ENCODE assay signal across 8 cellular contexts in genomic region chr3:136250862-136251460, GRCh38. TPM values are rescaled to one million over a fixed set of nuclear protein-coding genes. Genes with fewer than 3 reads are reported as not detected.
DNase-seq lines count a peak whose midpoint lies in the region; ATAC-seq and TF ChIP-seq lines count a peak whose summit lies in the region.

No MANE protein-coding gene starts in this region.

- peaks cover 25% of the 10 kb centered on the region for H3K4me1 Mint-ChIP-seq in activated T-helper 1 cell treated with anti-CD3 and anti-CD28 coated beads, Interleukin-12 subunit alpha, Interleukin-12 subunit beta, Interleukin-2, Interleukin-4 antibody, amounts not matched to agents 30 ng/mL and 10 ng/mL and 1 ng/mL, durations not matched to agents 14 hours and 24 hours and 36 hours (ENCODE audit: low read depth)
- peaks cover 20 to 34% of the 10 kb centered on the region in 2 donors for H3K4me1 Mint-ChIP-seq in natural killer cell

- H3K27me3 ChIP-seq in upper lobe of right lung, result no peaks in the 10 kb centered on the region

- peaks cover under 1% of the 10 kb centered on the region for H3K36me3 ChIP-seq in upper lobe of right lung

- H3K4me1 ChIP-seq in upper lobe of right lung, result peaks cover 14% of the 10 kb centered on the region

- peak; percentile 30 for ATAC-seq in HG03280 (IDR thresholded peaks at IDR 0.05; ENCODE audit: unreplicated experiment)
- no peak for ATAC-seq in natural killer cell
- peak; percentile 48 for ATAC-seq in upper lobe of right lung

- H3K36me3 Mint-ChIP-seq in activated T-helper 1 cell treated with anti-CD3 and anti-CD28 coated beads, Interleukin-12 subunit alpha, Interleukin-12 subunit beta, Interleukin-2, Interleukin-4 antibody, amounts not matched to agents 30 ng/mL and 10 ng/mL and 1 ng/mL, durations not matched to agents 14 hours and 24 hours and 36 hours (ENCODE audit: low read depth), result peaks cover 6% of the 10 kb centered on the region
- H3K36me3 Mint-ChIP-seq in natural killer cell, result no peaks in the 10 kb centered on the region

- H3K9me3 ChIP-seq in upper lobe of right lung, result no peaks in the 10 kb centered on the region

- intact Hi-C loops in activated T-helper 1 cell treated with anti-CD3 and anti-CD28 coated beads, Interleukin-12 subunit alpha, Interleukin-12 subunit beta, Interleukin-2, Interleukin-4 antibody, amounts not matched to agents 30 ng/mL and 10 ng/mL and 1 ng/mL, durations not matched to agents 14 hours and 24 hours and 36 hours (cut with micrococcal nuclease), result loop anchor here (1.0 to 5.0 kb wide), 8 partner anchors 55 to 1765 kb away; partner anchors contain the start of genes CEP63, MSL2, NCK1 and STAG1
- intact Hi-C loops in natural killer cell (cut with micrococcal nuclease), result loop anchor here (1.0 to 2.0 kb wide), 5 partner anchors 54 to 612 kb away; partner anchors contain the start of genes NCK1 and STAG1
- intact Hi-C loops in upper lobe of right lung (cut with DNase I), result no loop called here

- peak overlapping the region; percentile 68 for H3K4me3 ChIP-seq in GM12864 (ENCODE audit: low read depth, low read length)
- peak overlapping the region; percentile 73 for H3K4me3 ChIP-seq in fibroblast of villous mesenchyme (ENCODE audit: low read depth, low read length)
- peak overlapping the region; percentile 80 for H3K4me3 ChIP-seq in upper lobe of right lung

- peak overlapping the region; percentile 95 for H3K27ac ChIP-seq in upper lobe of right lung

- no peaks in the 10 kb centered on the region for H3K27me3 Mint-ChIP-seq in activated T-helper 1 cell treated with anti-CD3 and anti-CD28 coated beads, Interleukin-12 subunit alpha, Interleukin-12 subunit beta, Interleukin-2, Interleukin-4 antibody, amounts not matched to agents 30 ng/mL and 10 ng/mL and 1 ng/mL, durations not matched to agents 14 hours and 24 hours and 36 hours (ENCODE audit: insufficient read depth)
- H3K27me3 Mint-ChIP-seq in natural killer cell (ENCODE audit: low read depth in 2 of 2), result no peaks in the 10 kb centered on the region

- DNase-seq in GM12864 (ENCODE audit: low read depth), result no peak
- DNase-seq in NCI-H82 treated with DMSO at 0.1 percent for 48 hours (lab: John Stamatoyannopoulos, UW; ENCODE audit: unreplicated experiment), result peak; percentile 38
- peak; percentile 1 for DNase-seq in activated T-helper 1 cell treated with anti-CD3 and anti-CD28 coated beads, Interleukin-12 subunit alpha, Interleukin-12 subunit beta, Interleukin-2, Interleukin-4 antibody, amounts not matched to agents 30 ng/mL and 10 ng/mL and 1 ng/mL, durations not matched to agents 14 hours and 24 hours and 36 hours (ENCODE audit: low spot score)
- peak; percentile 58 for DNase-seq in fibroblast of villous mesenchyme (ENCODE audit: low read depth)
- peak; percentile 21 for DNase-seq in natural killer cell
- DNase-seq in upper lobe of right lung, result peak; percentile 80
- DNase-seq in GOT3 (lab: John Stamatoyannopoulos, UW), result no peak

- H3K27ac Mint-ChIP-seq in activated T-helper 1 cell treated with anti-CD3 and anti-CD28 coated beads, Interleukin-12 subunit alpha, Interleukin-12 subunit beta, Interleukin-2, Interleukin-4 antibody, amounts not matched to agents 30 ng/mL and 10 ng/mL and 1 ng/mL, durations not matched to agents 14 hours and 24 hours and 36 hours, result peak overlapping the region; percentile 91
- H3K27ac Mint-ChIP-seq in natural killer cell, result peak overlapping the region; percentile 90 to 93

- H3K9me3 Mint-ChIP-seq in activated T-helper 1 cell treated with anti-CD3 and anti-CD28 coated beads, Interleukin-12 subunit alpha, Interleukin-12 subunit beta, Interleukin-2, Interleukin-4 antibody, amounts not matched to agents 30 ng/mL and 10 ng/mL and 1 ng/mL, durations not matched to agents 14 hours and 24 hours and 36 hours, result no peaks in the 10 kb centered on the region
- H3K9me3 Mint-ChIP-seq in natural killer cell, result no peaks in the 10 kb centered on the region

- TF ChIP-seq CTCF in GM12864 (IDR thresholded peaks at IDR 0.05; ENCODE audit: low read depth, low read length, missing control alignments), result peak; percentile 18
- peak; percentile 34 for TF ChIP-seq CTCF in fibroblast of villous mesenchyme (IDR thresholded peaks at IDR 0.05; ENCODE audit: insufficient read depth, low read depth, low read length)
- no peak for TF ChIP-seq CTCF in natural killer cell (IDR thresholded peaks at IDR 0.05)
- no peak for TF ChIP-seq CTCF in upper lobe of right lung (IDR thresholded peaks at IDR 0.05)

- H3K4me3 Mint-ChIP-seq in activated T-helper 1 cell treated with anti-CD3 and anti-CD28 coated beads, Interleukin-12 subunit alpha, Interleukin-12 subunit beta, Interleukin-2, Interleukin-4 antibody, amounts not matched to agents 30 ng/mL and 10 ng/mL and 1 ng/mL, durations not matched to agents 14 hours and 24 hours and 36 hours, result peak overlapping the region; percentile 89
- peak overlapping the region; percentile 90 for H3K4me3 Mint-ChIP-seq in natural killer cell

RNA-seq across cellular contexts. Expression of gene PCCB, which starts 0.8 kb away (rescaled TPM):
- total RNA-seq in activated T-helper 1 cell treated with anti-CD3 and anti-CD28 coated beads, Interleukin-12 subunit alpha, Interleukin-12 subunit beta, Interleukin-2, Interleukin-4 antibody, amounts not matched to agents 30 ng/mL and 10 ng/mL and 1 ng/mL, durations not matched to agents 14 hours and 24 hours and 36 hours, result 41.4 and 41.7 TPM in 2 replicates
- 43.2 and 52.2 TPM in 2 replicates for total RNA-seq in fibroblast of villous mesenchyme
- total RNA-seq in natural killer cell, result 10 to 100 TPM; 17.7 to 19.9 (median 17.8) TPM
- total RNA-seq in upper lobe of right lung, result 32.6 TPM

RNA-seq across cellular contexts. Expression of gene MSL2, which starts 54.8 kb away (rescaled TPM):
- 36.6 and 40.2 TPM in 2 replicates for total RNA-seq in activated T-helper 1 cell treated with anti-CD3 and anti-CD28 coated beads, Interleukin-12 subunit alpha, Interleukin-12 subunit beta, Interleukin-2, Interleukin-4 antibody, amounts not matched to agents 30 ng/mL and 10 ng/mL and 1 ng/mL, durations not matched to agents 14 hours and 24 hours and 36 hours
- total RNA-seq in fibroblast of villous mesenchyme, result 15.8 and 22.0 TPM in 2 replicates
- 100 to 1,000 TPM; 104 to 114 (median 110) TPM for total RNA-seq in natural killer cell
- total RNA-seq in upper lobe of right lung, result 30.2 TPM

Comparison
In these comparisons a context has a peak if more than half of its experiments do, and no peak if none do; other contexts are left out.
1. DNase-seq: peak in NCI-H82 treated with DMSO at 0.1 percent for 48 hours (single experiment), activated T-helper 1 cell treated with anti-CD3 and anti-CD28 coated beads, Interleukin-12 subunit alpha, Interleukin-12 subunit beta, Interleukin-2, Interleukin-4 antibody, amounts not matched to agents 30 ng/mL and 10 ng/mL and 1 ng/mL, durations not matched to agents 14 hours and 24 hours and 36 hours (single experiment), fibroblast of villous mesenchyme (single experiment), natural killer cell (single experiment) and upper lobe of right lung (single experiment); none in GM12864 (single experiment) and GOT3 (single experiment).
2. CTCF ChIP-seq: peak in GM12864 (single experiment) and fibroblast of villous mesenchyme (single experiment); none in natural killer cell (single experiment) and upper lobe of right lung (single experiment).
3. ATAC-seq: peak in HG03280 (single experiment) and upper lobe of right lung (single experiment); none in natural killer cell (0 of 3).
4. Peak in every context shown above with its lines, with median percentiles within 50 percentile points of each other: H3K4me3 ChIP-seq.